ENCODE assay signal across 7 cellular contexts in the genomic region with DNA sequence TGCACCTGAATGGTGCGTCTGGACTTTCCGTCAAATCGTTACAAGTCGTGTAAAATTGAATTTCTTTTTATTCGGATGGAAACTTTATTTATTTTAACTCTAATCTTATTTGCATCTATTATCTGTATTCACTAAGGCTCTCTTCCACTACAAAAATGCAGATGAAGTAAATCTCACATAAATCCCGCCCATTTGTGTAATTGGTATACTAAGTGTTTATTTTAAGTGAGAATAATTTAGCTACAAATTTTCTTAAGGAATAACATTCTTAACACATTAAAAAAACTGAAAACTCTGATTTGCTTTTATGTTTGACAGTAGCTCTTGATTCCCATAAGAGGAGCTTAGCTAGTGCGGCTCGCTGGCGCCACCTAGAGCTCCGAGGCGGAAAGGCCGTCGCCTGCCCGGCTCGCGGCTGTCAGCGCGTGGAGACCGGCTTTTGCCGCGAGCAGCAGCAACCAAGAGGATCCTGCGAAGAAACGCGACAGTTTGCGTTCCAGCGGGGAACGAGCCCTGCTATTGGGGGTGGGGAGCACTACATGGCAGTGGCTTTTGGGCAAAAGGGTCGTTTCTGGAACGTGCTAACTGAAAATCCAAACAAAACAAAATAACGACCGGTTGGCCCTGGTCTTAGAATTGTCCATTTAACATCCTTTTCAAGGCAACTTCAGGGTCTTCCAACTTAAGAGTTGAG. TPM values are rescaled to one million over a fixed set of nuclear protein-coding genes. Genes with fewer than 3 reads are reported as not detected.
DNase-seq lines count a peak whose midpoint lies in the region; ATAC-seq and TF ChIP-seq lines count a peak whose summit lies in the region.

No MANE protein-coding gene starts in this region.

- CTCF ChIA-PET in activated CD4-positive, alpha-beta memory T cell treated with anti-CD3 and anti-CD28 coated beads for 36 hours (lab: Charles Lee), result interaction anchor here (0.7 to 2.6 kb wide), 28 partner anchors 9 to 1315 kb away, joined by 3 to 36 read pairs (median 5); a partner anchor contains a TSS

- H3K27ac Mint-ChIP-seq in activated CD4-positive, alpha-beta memory T cell treated with anti-CD3 and anti-CD28 coated beads for 36 hours, result peak overlapping the region; percentile 60

- H3K36me3 Mint-ChIP-seq in activated CD4-positive, alpha-beta memory T cell treated with anti-CD3 and anti-CD28 coated beads for 36 hours, result no peaks in the 10 kb centered on the region

- TF ChIP-seq CTCF in GM12865 (IDR thresholded peaks at IDR 0.05; ENCODE audit: insufficient read depth, low read depth, low read length, missing control alignments) (peak; percentile 96), lung (IDR thresholded peaks at IDR 0.05; ENCODE audit: control extremely low read depth, extremely low read depth) (peak; percentile 93)

- peaks cover 97% of the 10 kb centered on the region for H3K27me3 ChIP-seq in ectodermal cell (ENCODE audit: control insufficient read depth, insufficient read depth, low read length, poor library complexity, severe bottlenecking)
- peaks cover 20% of the 10 kb centered on the region for H3K27me3 ChIP-seq in lung (ENCODE audit: control insufficient read depth, insufficient read depth)

- peak; percentile 44 for ATAC-seq in HG02981 (IDR thresholded peaks at IDR 0.05; ENCODE audit: unreplicated experiment)
- ATAC-seq in lung (ENCODE audit: insufficient read depth, low FRiP score), result peak; percentile 90

- H3K4me1 Mint-ChIP-seq in activated CD4-positive, alpha-beta memory T cell treated with anti-CD3 and anti-CD28 coated beads for 36 hours (ENCODE audit: low read depth), result peaks cover 39% of the 10 kb centered on the region

- H3K9me3 ChIP-seq in ectodermal cell (ENCODE audit: control insufficient read depth, low read length) (no peaks in the 10 kb centered on the region), lung (ENCODE audit: control insufficient read depth in 2 of 2, insufficient read depth in 1 of 2, low read length in 1 of 2) (peaks cover 0 to 4% of the 10 kb centered on the region in 2 donors)

- DNase-seq in GM12865 (ENCODE audit: low read depth) (peak; percentile 90), NCI-H510A treated with DMSO at 0.1 percent for 48 hours (lab: John Stamatoyannopoulos, UW) (peak; percentile 100), lung (ENCODE audit: low spot score) (peak; percentile 88)
- peak; percentile 94 for DNase-seq in activated CD4-positive, alpha-beta memory T cell treated with anti-CD3 and anti-CD28 coated beads for 36 hours
- DNase-seq in stimulated activated CD8-positive, alpha-beta memory T cell treated with anti-CD3 and anti-CD28 coated beads, Interleukin-12 subunit alpha, Interleukin-12 subunit beta, amount 100 ng/mL, for 4 hours (ENCODE audit: low read depth), result peak; percentile 74

- WGBS in ectodermal cell, 2 experiments, result 1% methylated on average over 28 to 30 of the region's 31 CpGs
- WGBS in lung, 2 donors, result 1 to 2% methylated on average over 31 of the region's 31 CpGs

- peak overlapping the region; percentile 66 for H3K4me3 Mint-ChIP-seq in activated CD4-positive, alpha-beta memory T cell treated with anti-CD3 and anti-CD28 coated beads for 36 hours

- H3K9me3 Mint-ChIP-seq in activated CD4-positive, alpha-beta memory T cell treated with anti-CD3 and anti-CD28 coated beads for 36 hours, result no peaks in the 10 kb centered on the region

- no peaks in the 10 kb centered on the region for H3K36me3 ChIP-seq in ectodermal cell (ENCODE audit: control insufficient read depth, insufficient read depth, low read length)
- no peaks in the 10 kb centered on the region for H3K36me3 ChIP-seq in lung (ENCODE audit: control insufficient read depth in 2 of 2, insufficient read depth in 2 of 2, low read length in 2 of 2)

- H3K27me3 Mint-ChIP-seq in activated CD4-positive, alpha-beta memory T cell treated with anti-CD3 and anti-CD28 coated beads for 36 hours, result peaks cover 57% of the 10 kb centered on the region

- H3K27ac ChIP-seq in ectodermal cell (ENCODE audit: insufficient read depth, low read depth, low read length, poor library complexity, severe bottlenecking) (no peak overlapping the region), lung (ENCODE audit: low read depth in 1 of 2, low read length in 1 of 2) (no peak overlapping the region)

- intact Hi-C loops in activated CD4-positive, alpha-beta memory T cell treated with anti-CD3 and anti-CD28 coated beads for 36 hours (cut with micrococcal nuclease), result loop anchor here (5.0 to 10.0 kb wide), 8 partner anchors 94 to 1314 kb away; a partner anchor contains a TSS

- POLR2A ChIA-PET in activated CD4-positive, alpha-beta memory T cell treated with anti-CD3 and anti-CD28 coated beads for 36 hours (lab: Charles Lee), result no interaction called here

- H3K4me1 ChIP-seq in ectodermal cell (ENCODE audit: control insufficient read depth, insufficient read depth, low read length) (peaks cover 16% of the 10 kb centered on the region), lung (ENCODE audit: control insufficient read depth in 2 of 2, insufficient read depth in 2 of 2, low read length in 2 of 2) (peaks cover 0 to 21% of the 10 kb centered on the region in 2 donors)

- H3K4me3 ChIP-seq in GM12865 (ENCODE audit: low read depth, low read length) (no peak overlapping the region), ectodermal cell (ENCODE audit: insufficient read depth, low read depth, low read length) (peak overlapping the region; percentile 7), lung (no peak overlapping the region)

RNA-seq across cellular contexts. Expression of a gene that starts 6.7 kb away (rescaled TPM):
- total RNA-seq in activated CD4-positive, alpha-beta memory T cell treated with anti-CD3 and anti-CD28 coated beads for 36 hours, result not detected
- polyA plus RNA-seq in ectodermal cell (2013, experiment 1 of 4), result not detected
- polyA plus RNA-seq in ectodermal cell (2013, experiment 2 of 4), result 0.16 TPM
- polyA plus RNA-seq in ectodermal cell (2013, experiment 3 of 4), result 0.53 TPM
- polyA plus RNA-seq in ectodermal cell (2013, experiment 4 of 4), result 0.20 TPM
- not detected for total RNA-seq in lung
- polyA plus RNA-seq in lung, result not detected

RNA-seq across cellular contexts. Expression of a gene that starts 54.1 kb away (rescaled TPM):
- 10 to 100 TPM; 12.4 to 12.9 TPM for total RNA-seq in activated CD4-positive, alpha-beta memory T cell treated with anti-CD3 and anti-CD28 coated beads for 36 hours
- polyA plus RNA-seq in ectodermal cell (2013, experiment 1 of 4), result 24.3 TPM
- polyA plus RNA-seq in ectodermal cell (2013, experiment 2 of 4), result 27.7 TPM
- polyA plus RNA-seq in ectodermal cell (2013, experiment 3 of 4), result 23.5 TPM
- polyA plus RNA-seq in ectodermal cell (2013, experiment 4 of 4), result 25.5 TPM
- 10 to 100 TPM; 22.7 to 34.0 TPM for total RNA-seq in lung
- polyA plus RNA-seq in lung, result 10 to 100 TPM; 11.0 to 14.4 TPM
